Comparison of ENCODE assay signal across 9 cellular contexts in genomic region chr12:26119391-26119981, GRCh38. TPM values are rescaled to one million over a fixed set of nuclear protein-coding genes. Genes with fewer than 3 reads are reported as not detected.
DNase-seq lines count a peak whose midpoint lies in the region; ATAC-seq and TF ChIP-seq lines count a peak whose summit lies in the region.
"Had no signal": no experiment of that assay in that cellular context is flagged by ENCODE, and none has a peak within 500 bp of the region (broad histone marks: within the 10 kb centered on the region; RNA-seq: fewer than 3 reads in every experiment).

No MANE protein-coding gene starts in this region.

- no peaks in the 10 kb centered on the region for H3K36me3 Mint-ChIP-seq in activated naive CD4-positive, alpha-beta T cell treated with anti-CD3 and anti-CD28 coated beads, Interleukin-2, amount 50 U/mL, for 24 hours

- peak overlapping the region; percentile 87 for H3K4me2 ChIP-seq in MM.1S (ENCODE audit: low read depth, low read length)
- no peak overlapping the region for H3K4me2 ChIP-seq in hepatocyte

- H3K27ac Mint-ChIP-seq in activated naive CD4-positive, alpha-beta T cell treated with anti-CD3 and anti-CD28 coated beads, Interleukin-2, amount 50 U/mL, for 24 hours = peak overlapping the region; percentile 14

- H3F3A ChIP-seq in MM.1S (ENCODE audit: insufficient read depth, low read length) = peaks cover 81% of the 10 kb centered on the region

- no peak overlapping the region for H2AFZ ChIP-seq in MM.1S (ENCODE audit: low read length)
- no peak overlapping the region for H2AFZ ChIP-seq in hepatocyte

- H3K27me3 ChIP-seq in MM.1S (replicated peaks; ENCODE audit: insufficient read depth, low read length) (no peaks in the 10 kb centered on the region), WERI-Rb-1 (ENCODE audit: insufficient read depth, low read depth, severe bottlenecking) (peaks cover 36% of the 10 kb centered on the region), hepatocyte (peaks cover 34% of the 10 kb centered on the region), suprapubic skin (no peaks in the 10 kb centered on the region)

- TF ChIP-seq POLR2A in suprapubic skin (IDR thresholded peaks at IDR 0.05) = no peak

- peaks cover 25% of the 10 kb centered on the region for H3K4me1 Mint-ChIP-seq in activated naive CD4-positive, alpha-beta T cell treated with anti-CD3 and anti-CD28 coated beads, Interleukin-2, amount 50 U/mL, for 24 hours

- H3K9me3 ChIP-seq in MM.1S (replicated peaks; ENCODE audit: insufficient read depth, low read length) = no peaks in the 10 kb centered on the region
- no peaks in the 10 kb centered on the region for H3K9me3 ChIP-seq in WERI-Rb-1 (ENCODE audit: severe bottlenecking)
- no peaks in the 10 kb centered on the region for H3K9me3 ChIP-seq in hepatocyte (ENCODE audit: low read depth)
- no peaks in the 10 kb centered on the region for H3K9me3 ChIP-seq in suprapubic skin

- no peak for ATAC-seq in HG03108 (IDR thresholded peaks at IDR 0.05; ENCODE audit: unreplicated experiment)

- H3K4me3 ChIP-seq in MM.1S (ENCODE audit: low read length) (peak overlapping the region; percentile 37; the same call in 1 of the 2 replicates), WERI-Rb-1 (ENCODE audit: low read depth, low read length) (no peak overlapping the region), hepatocyte (no peak overlapping the region), suprapubic skin (no peak overlapping the region)

- peak overlapping the region; percentile 86 for H3K9ac ChIP-seq in MM.1S (ENCODE audit: low read length)

- TF ChIP-seq CTCF in MM.1S (IDR thresholded peaks at IDR 0.05; ENCODE audit: low read length) = peak; percentile 67
- TF ChIP-seq CTCF in WERI-Rb-1 (IDR thresholded peaks at IDR 0.05; ENCODE audit: low read depth, low read length) = peak; percentile 49
- peak; percentile 70 for TF ChIP-seq CTCF in hepatocyte (IDR thresholded peaks at IDR 0.05; ENCODE audit: poor library complexity)
- peak; percentile 35 for TF ChIP-seq CTCF in suprapubic skin (IDR thresholded peaks at IDR 0.05)

- H3K79me2 ChIP-seq in MM.1S (ENCODE audit: low read length) = peaks cover 46% of the 10 kb centered on the region
- no peaks in the 10 kb centered on the region for H3K79me2 ChIP-seq in hepatocyte

- WGBS in hepatocyte (ENCODE audit: low lambda C conversion rate, missing lambda C conversion rate) = 25% methylated on average over 2 of the region's 2 CpGs
- WGBS in suprapubic skin = 26% methylated on average over 2 of the region's 2 CpGs

- H3K36me3 ChIP-seq in MM.1S (replicated peaks; ENCODE audit: insufficient read depth, low read length) (no peaks in the 10 kb centered on the region), WERI-Rb-1 (no peaks in the 10 kb centered on the region), hepatocyte (replicated peaks; ENCODE audit: insufficient read depth, low read depth) (no peaks in the 10 kb centered on the region), suprapubic skin (no peaks in the 10 kb centered on the region)

- H3K4me1 ChIP-seq in MM.1S (ENCODE audit: low read length) = peaks cover 48% of the 10 kb centered on the region
- H3K4me1 ChIP-seq in hepatocyte (ENCODE audit: insufficient read depth) = peaks cover 8% of the 10 kb centered on the region
- peaks cover 61% of the 10 kb centered on the region for H3K4me1 ChIP-seq in suprapubic skin

- H4K20me1 ChIP-seq in MM.1S (ENCODE audit: insufficient read depth, low read length) (no peaks in the 10 kb centered on the region), hepatocyte (ENCODE audit: insufficient read depth, poor library complexity, severe bottlenecking) (no peaks in the 10 kb centered on the region)

- no peak overlapping the region for H3K4me3 Mint-ChIP-seq in activated naive CD4-positive, alpha-beta T cell treated with anti-CD3 and anti-CD28 coated beads, Interleukin-2, amount 50 U/mL, for 24 hours
- H3K4me3 Mint-ChIP-seq: central memory CD8-positive, alpha-beta T cell had no signal

- peaks cover 47% of the 10 kb centered on the region for H3K27me3 Mint-ChIP-seq in activated naive CD4-positive, alpha-beta T cell treated with anti-CD3 and anti-CD28 coated beads, Interleukin-2, amount 50 U/mL, for 24 hours

- no peak for TF ChIP-seq EP300 in suprapubic skin (IDR thresholded peaks at IDR 0.05)

- H3K9me2 ChIP-seq in MM.1S (replicated peaks; ENCODE audit: insufficient read depth, low read length) (no peaks in the 10 kb centered on the region), hepatocyte (replicated peaks; ENCODE audit: insufficient read depth) (no peaks in the 10 kb centered on the region)

- no peak for DNase-seq in activated naive CD4-positive, alpha-beta T cell treated with anti-CD3 and anti-CD28 coated beads, Interleukin-2, amount 50 U/mL, for 16 hours
- DNase-seq in MM.1S = peak; percentile 71
- DNase-seq in WERI-Rb-1 = peak; percentile 15
- peak; percentile 75 for DNase-seq in hepatocyte (ENCODE audit: low spot score)
- DNase-seq in suprapubic skin (ENCODE audit: low spot score in 2 of 2) = no peak
- DNase-seq in central memory CD4-positive, alpha-beta T cell = no peak

- H3K27ac ChIP-seq in MM.1S (ENCODE audit: low read length) (peak overlapping the region; percentile 90), WERI-Rb-1 (no peak overlapping the region), hepatocyte (no peak overlapping the region), suprapubic skin (no peak overlapping the region)

- H3K9me3 Mint-ChIP-seq in activated naive CD4-positive, alpha-beta T cell treated with anti-CD3 and anti-CD28 coated beads, Interleukin-2, amount 50 U/mL, for 24 hours = no peaks in the 10 kb centered on the region
- H3K9me3 Mint-ChIP-seq: central memory CD8-positive, alpha-beta T cell had no signal

RNA-seq across cellular contexts. Expression of gene BHLHE41, which starts 5.4 kb away (rescaled TPM):
- total RNA-seq in hepatocyte (1.6 and 2.4 TPM in 2 replicates), suprapubic skin (1 to 10 TPM; 2.5 to 7.2 (median 5.6) TPM)
- 3.6 and 4.9 TPM in 2 replicates for polyA plus RNA-seq in hepatocyte

Comparison
In these comparisons a context has a peak if more than half of its experiments do, and no peak if none do; other contexts are left out.
1. DNase-seq: peak in MM.1S (single experiment), WERI-Rb-1 (single experiment) and hepatocyte (single experiment); none in activated naive CD4-positive, alpha-beta T cell treated with anti-CD3 and anti-CD28 coated beads, Interleukin-2, amount 50 U/mL, for 16 hours (single experiment), suprapubic skin (0 of 2) and central memory CD4-positive, alpha-beta T cell (single experiment).
2. Peak in every context shown above with its lines, with median percentiles within 50 percentile points of each other: CTCF ChIP-seq.